Comparison of ENCODE assay signal across 9 cellular contexts in the genomic region with DNA sequence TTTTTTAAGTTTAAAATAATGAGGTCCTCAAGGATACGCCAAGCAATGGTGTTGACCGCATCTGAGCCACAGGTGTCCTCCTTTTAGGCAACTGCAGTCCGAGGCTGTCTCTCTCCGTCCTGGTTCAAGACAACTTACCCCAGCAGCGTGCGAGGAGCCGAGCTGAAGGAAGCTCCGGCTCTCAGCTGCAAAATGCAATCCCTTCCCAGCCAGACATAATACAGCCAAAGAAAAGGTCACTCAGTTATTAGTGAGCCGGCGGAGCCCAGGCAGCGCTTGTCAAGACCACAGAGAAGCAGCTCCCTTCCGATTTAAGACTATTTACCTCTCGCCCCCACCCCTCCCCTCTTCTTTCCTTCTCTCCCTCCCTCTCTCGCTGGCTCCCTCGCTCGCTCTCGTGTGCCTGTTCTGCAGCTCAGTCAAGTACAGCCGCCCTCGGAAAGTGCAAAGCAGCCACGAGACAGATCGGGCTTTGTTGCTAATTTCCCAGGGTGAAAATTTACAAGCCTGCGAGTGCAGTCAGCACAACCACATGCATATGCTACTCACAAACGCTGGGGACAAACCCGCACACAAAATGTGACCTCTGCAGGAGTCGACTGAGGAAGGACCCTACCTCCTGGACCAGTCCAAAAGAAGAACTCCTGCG. TPM values are rescaled to one million over a fixed set of nuclear protein-coding genes. Genes with fewer than 3 reads are reported as not detected.
DNase-seq lines count a peak whose midpoint lies in the region; ATAC-seq, FAIRE-seq and TF ChIP-seq lines count a peak whose summit lies in the region.
"Had no signal": no experiment of that assay in that cellular context is flagged by ENCODE, and none has a peak within 500 bp of the region (broad histone marks: within the 10 kb centered on the region; RNA-seq: fewer than 3 reads in every experiment).

No MANE protein-coding gene starts in this region.

- POLR2A ChIA-PET in HepG2 (lab: Yijun Ruan, JAX) = no interaction called here

- no peak overlapping the region for H3K9ac ChIP-seq in HepG2 (ENCODE audit: insufficient read depth, low read depth, low read length)

- TF ChIP-seq CTCF in BE2C (IDR thresholded peaks at IDR 0.05; ENCODE audit: low read depth, low read length) (no peak), bronchial epithelial cell (IDR thresholded peaks at IDR 0.05; ENCODE audit: insufficient read depth, low read length, severe bottlenecking) (no peak), HepG2 (CRISPR knock-in tag; IDR thresholded peaks at IDR 0.05) (no peak), thyroid gland (IDR thresholded peaks at IDR 0.05) (no peak)

- DNase-seq in BE2C (no peak), NCI-H1694 (lab: John Stamatoyannopoulos, UW) (peak; percentile 76), bronchial epithelial cell (ENCODE audit: low read depth) (no peak), HepG2 (ENCODE audit: low spot score) (no peak), thyroid gland (peak; percentile 79 to 83), epidermal melanocyte (ENCODE audit: insufficient read length, low spot score) (no peak), NCI-H226 (no peak)

- H3K27me3 ChIP-seq in BE2C = peaks cover 70% of the 10 kb centered on the region
- H3K27me3 ChIP-seq in bronchial epithelial cell (ENCODE audit: control insufficient read depth, insufficient read depth, low read length) = no peaks in the 10 kb centered on the region
- H3K27me3 ChIP-seq in HepG2 (ENCODE audit: control insufficient read depth in 1 of 2, insufficient read depth in 2 of 2, low read length in 2 of 2) = peaks cover 0 to 15% of the 10 kb centered on the region in 2 experiments; a peak in 1 of 5 replicates
- no peaks in the 10 kb centered on the region for H3K27me3 ChIP-seq in thyroid gland

- ATAC-seq in GM21737 (IDR thresholded peaks at IDR 0.05; ENCODE audit: unreplicated experiment) = peak; percentile 51
- peak; percentile 75 for ATAC-seq in HepG2

- intact Hi-C loops in HepG2 (cut with micrococcal nuclease; ENCODE audit: unreplicated experiment) = no loop called here
- intact Hi-C loops in thyroid gland (cut with DNase I) = no loop called here

- CTCF ChIA-PET in HepG2 (lab: Yijun Ruan, JAX; ENCODE audit: low intra/inter-chr PET ratio, low total read pairs) = no interaction called here

- TF ChIP-seq RAD21 in HepG2 (CRISPR knock-in tag; IDR thresholded peaks at IDR 0.05) = no peak

- 10% methylated on average over 25 of the region's 26 CpGs for WGBS in HepG2 (ENCODE audit: low lambda C conversion rate)
- WGBS in thyroid gland, 2 donors = 1 to 2% methylated on average over 24 to 26 of the region's 26 CpGs

- H3K4me1 ChIP-seq in BE2C (peaks cover 14% of the 10 kb centered on the region), HepG2 (ENCODE audit: insufficient read depth, low read length) (peaks cover 34% of the 10 kb centered on the region), thyroid gland (peaks cover 15 to 37% of the 10 kb centered on the region in 2 donors)

- H3K9me3 ChIP-seq in BE2C = no peaks in the 10 kb centered on the region
- no peaks in the 10 kb centered on the region for H3K9me3 ChIP-seq in HepG2 (ENCODE audit: low read length)
- H3K9me3 ChIP-seq in thyroid gland = no peaks in the 10 kb centered on the region

- in situ Hi-C loops in HepG2 (cut with HindIII; ENCODE audit: extremely low pct_ligation_motif_present, low pct_unique_long_range_greater_than_20kb) = no loop called here

- H3K4me2 ChIP-seq in HepG2 (ENCODE audit: low read depth, low read length) = peak overlapping the region; percentile 84

- no peak for FAIRE-seq in bronchial epithelial cell (lab: Jason Lieb, UNC)
- FAIRE-seq in HepG2 (lab: Jason Lieb, UNC) = no peak
- FAIRE-seq: colon had no signal

- no peaks in the 10 kb centered on the region for H3K36me3 ChIP-seq in BE2C
- H3K36me3 ChIP-seq in bronchial epithelial cell (ENCODE audit: control insufficient read depth, insufficient read depth, low read length) = no peaks in the 10 kb centered on the region
- no peaks in the 10 kb centered on the region for H3K36me3 ChIP-seq in HepG2 (replicated peaks in 1 of 2; ENCODE audit: control insufficient read depth in 1 of 2, insufficient read depth in 2 of 2, low read length in 2 of 2)
- no peaks in the 10 kb centered on the region for H3K36me3 ChIP-seq in thyroid gland

- no TSS peak for BruUV-seq in HepG2 (replicated peaks; lab: Mats Ljungman, UMichigan)

- peak overlapping the region; percentile 68 for H2AFZ ChIP-seq in HepG2 (ENCODE audit: low read length)

- H3K4me3 ChIP-seq in BE2C (ENCODE audit: low read depth, low read length) = peak overlapping the region; percentile 38
- peak overlapping the region; percentile 60 for H3K4me3 ChIP-seq in bronchial epithelial cell (ENCODE audit: low read depth, low read length)
- H3K4me3 ChIP-seq in HepG2 (replicated peaks in 1 of 3; ENCODE audit: insufficient read depth in 1 of 3, low read depth in 2 of 3, low read length in 3 of 3) = peak overlapping the region; percentile 23 to 62 (median 44); a peak in 5 of 6 replicates
- H3K4me3 ChIP-seq in thyroid gland (replicated peaks in 1 of 3) = peak overlapping the region; percentile 14 to 46 (median 29)

- no peak for TF ChIP-seq POLR2A in HepG2 (IDR thresholded peaks at IDR 0.05; ENCODE audit: insufficient read depth in 1 of 2, low read depth in 2 of 2, low read length in 2 of 2)
- TF ChIP-seq POLR2A in thyroid gland (IDR thresholded peaks at IDR 0.05) = peak in 1 of 2 donors; percentile 38

- H4K20me1 ChIP-seq in HepG2 (ENCODE audit: insufficient read depth, low read length) = no peaks in the 10 kb centered on the region

- no peak for TF ChIP-seq EP300 in HepG2 (IDR thresholded peaks at IDR 0.05; ENCODE audit: low read depth in 2 of 2, low read length in 2 of 2)
- no peak for TF ChIP-seq EP300 in HepG2 (CRISPR knock-in tag; IDR thresholded peaks at IDR 0.05; ENCODE audit: borderline replicate concordance)

- H3K27ac ChIP-seq in HepG2 (ENCODE audit: extremely low read length, insufficient read depth, low read length) (no peak overlapping the region), thyroid gland (peak overlapping the region; percentile 97 to 99 (median 97))

- H3K79me2 ChIP-seq in HepG2 (ENCODE audit: insufficient read depth, low read length) = no peaks in the 10 kb centered on the region

TF ChIP-seq in HepG2, 621 proteins besides CTCF, POLR2A, EP300 and RAD21:
- TF ChIP-seq JUN (CRISPR knock-in tag; IDR thresholded peaks at IDR 0.05) (no peak), FOXA3 (CRISPR knock-in tag; IDR thresholded peaks at IDR 0.05) (0 out of 2 replicates have a peak, but pooled peaks have one; percentile 1)
TF ChIP-seq in HepG2: peak in this region for 1.

RNA-seq across cellular contexts. Expression of a gene that starts 0.4 kb away (rescaled TPM):
- 0.79 TPM for polyA plus RNA-seq in BE2C (2012; ENCODE audit: insufficient read depth, insufficient read length, low read depth)
- 0.26 and 3.3 TPM in 2 replicates for total RNA-seq in bronchial epithelial cell
- total RNA-seq in HepG2 (2016; rRNA removed; fragmentation: Illumina TruSeq; extraction: Trizol) = not detected in 2 replicates
- not detected in 2 replicates for total RNA-seq in HepG2 (2016; cell fraction: cytosol; rRNA removed; fragmentation: Illumina TruSeq; extraction: Trizol; ENCODE audit: low read depth)
- total RNA-seq in HepG2 (2016; cell fraction: insoluble cytoplasmic fraction; rRNA removed; fragmentation: Illumina TruSeq; extraction: Trizol) = not detected in 2 replicates
- total RNA-seq in HepG2 (2016; cell fraction: membrane; rRNA removed; fragmentation: Illumina TruSeq; extraction: Trizol) = not detected in 2 replicates
- total RNA-seq in HepG2 (2016; cell fraction: nucleus; rRNA removed; fragmentation: Illumina TruSeq; extraction: Trizol) = not detected in 2 replicates
- not detected in 2 replicates for polyA plus RNA-seq in HepG2 (2011; rRNA removed)
- polyA plus RNA-seq in HepG2 (2011; cell fraction: cytosol; rRNA removed) = not detected in 2 replicates
- not detected in 2 replicates for polyA plus RNA-seq in HepG2 (2011; cell fraction: nucleus; rRNA removed)
- 0.12 TPM in 1 of 2 replicates, not detected in the other for polyA plus RNA-seq in HepG2 (2012)
- polyA plus RNA-seq in HepG2 (2016; cell fraction: cytosol; fragmentation: Illumina TruSeq; extraction: Trizol; ENCODE audit: low read depth) = not detected in 2 replicates
- polyA plus RNA-seq in HepG2 (2016; cell fraction: insoluble cytoplasmic fraction; fragmentation: Illumina TruSeq; extraction: Trizol; ENCODE audit: low read depth) = not detected in 2 replicates
- not detected in 2 replicates for polyA plus RNA-seq in HepG2 (2016; cell fraction: membrane; fragmentation: Illumina TruSeq; extraction: Trizol; ENCODE audit: low read depth)
- not detected in 2 replicates for polyA plus RNA-seq in HepG2 (2016; cell fraction: nucleus; fragmentation: Illumina TruSeq; extraction: Trizol; ENCODE audit: insufficient read depth, low read depth)
- not detected in 2 replicates for polyA minus RNA-seq in HepG2 (2011; rRNA and poly(A)+ RNA removed; ENCODE audit: low replicate concordance)
- polyA minus RNA-seq in HepG2 (2011; cell fraction: cytosol; rRNA and poly(A)+ RNA removed) = not detected in 2 replicates
- polyA minus RNA-seq in HepG2 (2011; cell fraction: nucleus; rRNA and poly(A)+ RNA removed) = not detected in 2 replicates
- 100 to 1,000 TPM; 132 to 282 (median 197) TPM for total RNA-seq in thyroid gland

Comparison
In these comparisons a context has a peak if more than half of its experiments do, and no peak if none do; other contexts are left out.
1. DNase-seq: peak in NCI-H1694 (single experiment) and thyroid gland (2 of 2); none in BE2C (single experiment), bronchial epithelial cell (single experiment), HepG2 (single experiment), epidermal melanocyte (single experiment) and NCI-H226 (single experiment).
2. RNA of a gene that starts 0.4 kb away (total RNA-seq): 132 to 282 TPM in thyroid gland; 0.26 to 3.3 TPM in bronchial epithelial cell and not detected in HepG2; every median in the first group is over 10 times any median in the second.
3. Peak in every context shown above with its lines, with median percentiles within 50 percentile points of each other: H3K4me3 ChIP-seq.